Comparison of ENCODE assay signal across 31 cellular contexts in the genomic region with DNA sequence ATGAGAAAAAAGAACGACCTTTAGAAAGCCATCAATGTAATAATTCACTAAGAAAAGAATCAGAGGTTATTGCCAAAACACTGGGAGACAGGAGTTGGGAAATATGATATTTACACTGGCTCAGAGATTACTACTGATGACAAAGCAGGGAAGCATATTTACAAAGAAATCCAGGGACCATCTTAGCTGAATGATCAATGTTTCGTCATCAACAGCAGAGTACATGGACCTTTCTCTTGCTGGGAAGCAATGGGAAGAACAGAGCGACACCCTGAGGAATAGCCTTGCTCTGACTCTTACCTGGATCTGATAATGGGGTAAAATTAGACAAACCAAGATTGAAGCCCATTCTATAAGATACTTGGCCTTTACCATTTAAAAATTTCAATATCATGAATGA.
DNase-seq lines count a peak whose midpoint lies in the region; ATAC-seq and TF ChIP-seq lines count a peak whose summit lies in the region.
"Had no signal": no experiment of that assay in that cellular context is flagged by ENCODE, and none has a peak within 500 bp of the region (broad histone marks: within the 10 kb centered on the region; RNA-seq: fewer than 3 reads in every experiment).

No MANE protein-coding gene starts in this region.

- no peak for TF ChIP-seq CTCF in cardiac fibroblast (IDR thresholded peaks at IDR 0.05; ENCODE audit: low read depth, low read length)
- TF ChIP-seq CTCF in liver (IDR thresholded peaks at IDR 0.05; ENCODE audit: low read depth, low read length, missing input control): peak; percentile 59

- peak overlapping the region; percentile 71 for H3K4me2 ChIP-seq in BLaER1
- H3K4me2 ChIP-seq: A549 had no signal

- H3K27ac ChIP-seq in BLaER1 (no peak overlapping the region), liver (ENCODE audit: low read depth in 1 of 2, low read length in 2 of 2) (no peak overlapping the region)
- H3K27ac ChIP-seq: A549, ascending aorta, C4-2B, esophagus muscularis mucosa, stomach had no signal

- 25% methylated on average over 3 of the region's 3 CpGs for WGBS in liver

- ATAC-seq in HG03469 (IDR thresholded peaks at IDR 0.05; ENCODE audit: unreplicated experiment): no peak
- ATAC-seq: A549; activated T-cell treated with anti-CD3 and anti-CD28 coated beads, Interleukin-2, amount 50 U/mL, for 72 hours; effector memory CD8-positive, alpha-beta T cell had no signal

- H3K9me3 ChIP-seq in BLaER1 (no peaks in the 10 kb centered on the region), liver (ENCODE audit: control insufficient read depth in 4 of 4, low read length in 3 of 4) (no peaks in the 10 kb centered on the region)
- H3K9me3 ChIP-seq: A549, ascending aorta, esophagus muscularis mucosa, HAP-1, spleen, stomach had no signal

- H3K4me1 ChIP-seq in BLaER1 (peaks cover 39% of the 10 kb centered on the region), liver (ENCODE audit: control insufficient read depth in 4 of 4, insufficient read depth in 4 of 4, low read length in 3 of 4) (peaks cover 2 to 10% (median 9%) of the 10 kb centered on the region in 4 donors)
- H3K4me1 ChIP-seq: A549, ascending aorta, esophagus muscularis mucosa, HAP-1, stomach had no signal

- no peak overlapping the region for H3K9ac ChIP-seq in BLaER1
- no peak overlapping the region for H3K9ac ChIP-seq in liver (ENCODE audit: low read depth in 1 of 2, low read length in 2 of 2)

- DNase-seq in HCEC 1CT (peak; percentile 95), cardiac fibroblast (ENCODE audit: low read depth in 2 of 2) (peak; percentile 0 to 20), MV-4-11 (lab: John Stamatoyannopoulos, UW) (no peak), NCI-H1092 (lab: John Stamatoyannopoulos, UW) (no peak)
- no peak for DNase-seq in effector CD4-positive, alpha-beta T cell
- DNase-seq: activated CD4-positive, alpha-beta T cell treated with anti-CD3 and anti-CD28 coated beads for 48 hours; activated naive CD4-positive, alpha-beta T cell treated with anti-CD3 and anti-CD28 coated beads for 36 hours; activated T-cell treated with anti-CD3 and anti-CD28 coated beads, Interleukin-2, amount 50 U/mL, for 72 hours; effector memory CD8-positive, alpha-beta T cell; glutamatergic neuron; Karpas-422; kidney glomerular epithelial cell; mesenchymal stem cell; NCI-H1092 treated with DMSO at 0.1 percent for 48 hours; NCI-H1930; NCI-H226; NCI-H82; occipital lobe; OCI-M1; spleen; stimulated activated CD4-positive, alpha-beta T cell treated with anti-CD3 and anti-CD28 coated beads, Interleukin-4, amount 100 ng/mL, for 24 hours; stomach; trophoblast cell had no signal

- H3K27me3 ChIP-seq in BLaER1: no peaks in the 10 kb centered on the region
- H3K27me3 ChIP-seq in liver (ENCODE audit: control insufficient read depth in 4 of 4, insufficient read depth in 4 of 4, low read length in 3 of 4): no peaks in the 10 kb centered on the region
- H3K27me3 ChIP-seq: ascending aorta, spleen, stomach had no signal

- H3K36me3 ChIP-seq in BLaER1 (no peaks in the 10 kb centered on the region), liver (ENCODE audit: control insufficient read depth in 4 of 4, insufficient read depth in 3 of 4, low read depth in 1 of 4, low read length in 3 of 4) (no peaks in the 10 kb centered on the region)
- H3K36me3 ChIP-seq: ascending aorta, esophagus muscularis mucosa, HAP-1, spleen, stomach had no signal

- H3K4me3 ChIP-seq in BLaER1 (no peak overlapping the region), cardiac fibroblast (replicated peaks in 1 of 2; ENCODE audit: low read depth in 2 of 2, low read length in 2 of 2) (no peak overlapping the region), liver (ENCODE audit: low read depth in 1 of 3, low read length in 3 of 3) (no peak overlapping the region)
- H3K4me3 ChIP-seq: A549, ascending aorta, esophagus muscularis mucosa, HAP-1, spleen, stomach had no signal

- TF ChIP-seq RAD21 in liver (IDR thresholded peaks at IDR 0.05): peak; percentile 89 to 98

- H4K20me1 ChIP-seq in BLaER1: no peaks in the 10 kb centered on the region

TF ChIP-seq in liver, 16 proteins besides CTCF, POLR2A, EP300 and RAD21:
- TF ChIP-seq GABPA (IDR thresholded peaks at IDR 0.05 in 1 of 2, conservative IDR thresholded peaks at IDR 0.05 in 1 of 2): peak in 1 of 2 donors; percentile 25
- TF ChIP-seq, protein P1, sequence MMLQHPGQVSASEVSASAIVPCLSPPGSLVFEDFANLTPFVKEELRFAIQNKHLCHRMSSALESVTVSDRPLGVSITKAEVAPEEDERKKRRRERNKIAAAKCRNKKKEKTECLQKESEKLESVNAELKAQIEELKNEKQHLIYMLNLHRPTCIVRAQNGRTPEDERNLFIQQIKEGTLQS (IDR thresholded peaks at IDR 0.05): peak; percentile 94
- peak; percentile 72 to 97 for TF ChIP-seq JUND (IDR thresholded peaks at IDR 0.05)
- no peak for TF ChIP-seq TAF1 (conservative IDR thresholded peaks at IDR 0.05)
- TF ChIP-seq, protein P2, sequence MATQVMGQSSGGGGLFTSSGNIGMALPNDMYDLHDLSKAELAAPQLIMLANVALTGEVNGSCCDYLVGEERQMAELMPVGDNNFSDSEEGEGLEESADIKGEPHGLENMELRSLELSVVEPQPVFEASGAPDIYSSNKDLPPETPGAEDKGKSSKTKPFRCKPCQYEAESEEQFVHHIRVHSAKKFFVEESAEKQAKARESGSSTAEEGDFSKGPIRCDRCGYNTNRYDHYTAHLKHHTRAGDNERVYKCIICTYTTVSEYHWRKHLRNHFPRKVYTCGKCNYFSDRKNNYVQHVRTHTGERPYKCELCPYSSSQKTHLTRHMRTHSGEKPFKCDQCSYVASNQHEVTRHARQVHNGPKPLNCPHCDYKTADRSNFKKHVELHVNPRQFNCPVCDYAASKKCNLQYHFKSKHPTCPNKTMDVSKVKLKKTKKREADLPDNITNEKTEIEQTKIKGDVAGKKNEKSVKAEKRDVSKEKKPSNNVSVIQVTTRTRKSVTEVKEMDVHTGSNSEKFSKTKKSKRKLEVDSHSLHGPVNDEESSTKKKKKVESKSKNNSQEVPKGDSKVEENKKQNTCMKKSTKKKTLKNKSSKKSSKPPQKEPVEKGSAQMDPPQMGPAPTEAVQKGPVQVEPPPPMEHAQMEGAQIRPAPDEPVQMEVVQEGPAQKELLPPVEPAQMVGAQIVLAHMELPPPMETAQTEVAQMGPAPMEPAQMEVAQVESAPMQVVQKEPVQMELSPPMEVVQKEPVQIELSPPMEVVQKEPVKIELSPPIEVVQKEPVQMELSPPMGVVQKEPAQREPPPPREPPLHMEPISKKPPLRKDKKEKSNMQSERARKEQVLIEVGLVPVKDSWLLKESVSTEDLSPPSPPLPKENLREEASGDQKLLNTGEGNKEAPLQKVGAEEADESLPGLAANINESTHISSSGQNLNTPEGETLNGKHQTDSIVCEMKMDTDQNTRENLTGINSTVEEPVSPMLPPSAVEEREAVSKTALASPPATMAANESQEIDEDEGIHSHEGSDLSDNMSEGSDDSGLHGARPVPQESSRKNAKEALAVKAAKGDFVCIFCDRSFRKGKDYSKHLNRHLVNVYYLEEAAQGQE (IDR thresholded peaks at IDR 0.05): peak; percentile 60
- TF ChIP-seq, protein P3, sequence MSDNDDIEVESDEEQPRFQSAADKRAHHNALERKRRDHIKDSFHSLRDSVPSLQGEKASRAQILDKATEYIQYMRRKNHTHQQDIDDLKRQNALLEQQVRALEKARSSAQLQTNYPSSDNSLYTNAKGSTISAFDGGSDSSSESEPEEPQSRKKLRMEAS (IDR thresholded peaks at IDR 0.05): peak; percentile 68
- TF ChIP-seq RXRA (IDR thresholded peaks at IDR 0.05): peak; percentile 72 to 90
- peak; percentile 100 for TF ChIP-seq FOXA2 (IDR thresholded peaks at IDR 0.05)
- TF ChIP-seq, protein P4, sequence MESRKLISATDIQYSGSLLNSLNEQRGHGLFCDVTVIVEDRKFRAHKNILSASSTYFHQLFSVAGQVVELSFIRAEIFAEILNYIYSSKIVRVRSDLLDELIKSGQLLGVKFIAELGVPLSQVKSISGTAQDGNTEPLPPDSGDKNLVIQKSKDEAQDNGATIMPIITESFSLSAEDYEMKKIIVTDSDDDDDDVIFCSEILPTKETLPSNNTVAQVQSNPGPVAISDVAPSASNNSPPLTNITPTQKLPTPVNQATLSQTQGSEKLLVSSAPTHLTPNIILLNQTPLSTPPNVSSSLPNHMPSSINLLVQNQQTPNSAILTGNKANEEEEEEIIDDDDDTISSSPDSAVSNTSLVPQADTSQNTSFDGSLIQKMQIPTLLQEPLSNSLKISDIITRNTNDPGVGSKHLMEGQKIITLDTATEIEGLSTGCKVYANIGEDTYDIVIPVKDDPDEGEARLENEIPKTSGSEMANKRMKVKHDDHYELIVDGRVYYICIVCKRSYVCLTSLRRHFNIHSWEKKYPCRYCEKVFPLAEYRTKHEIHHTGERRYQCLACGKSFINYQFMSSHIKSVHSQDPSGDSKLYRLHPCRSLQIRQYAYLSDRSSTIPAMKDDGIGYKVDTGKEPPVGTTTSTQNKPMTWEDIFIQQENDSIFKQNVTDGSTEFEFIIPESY (IDR thresholded peaks at IDR 0.05): peak; percentile 86
- peak; percentile 52 for TF ChIP-seq SP1 (IDR thresholded peaks at IDR 0.05)
- TF ChIP-seq FOXA1 (IDR thresholded peaks at IDR 0.05): peak; percentile 100
- TF ChIP-seq HNF4G (IDR thresholded peaks at IDR 0.05): peak; percentile 16
- no peak for TF ChIP-seq NR2F2 (IDR thresholded peaks at IDR 0.05)
- peak; percentile 77 to 92 for TF ChIP-seq HNF4A (conservative IDR thresholded peaks at IDR 0.05)
- TF ChIP-seq YY1 (IDR thresholded peaks at IDR 0.05): peak; percentile 90
- no peak for TF ChIP-seq EGR1 (IDR thresholded peaks at IDR 0.05; ENCODE audit: low read depth in 2 of 2)

Comparison
In these comparisons a context has a peak if more than half of its experiments do, and no peak if none do; other contexts are left out.
1. DNase-seq: peak in HCEC 1CT (single experiment) and cardiac fibroblast (2 of 2); none in effector CD4-positive, alpha-beta T cell (single experiment), MV-4-11 (single experiment) and NCI-H1092 (single experiment).